In genomic region chr6:53984163-53984562, GRCh38 we compare ENCODE assay signal across 14 cellular contexts.
DNase-seq lines count a peak whose midpoint lies in the region; ATAC-seq, FAIRE-seq and TF ChIP-seq lines count a peak whose summit lies in the region.
"Had no signal": no experiment of that assay in that cellular context is flagged by ENCODE, and none has a peak within 500 bp of the region (broad histone marks: within the 10 kb centered on the region; RNA-seq: fewer than 3 reads in every experiment).

No MANE protein-coding gene starts in this region.

- H3K4me1 ChIP-seq in fibroblast of lung (ENCODE audit: control insufficient read depth, extremely low read depth, insufficient read depth, low read length) (peaks cover 14% of the 10 kb centered on the region), skeletal muscle satellite cell (ENCODE audit: control insufficient read depth, insufficient read depth, low read length) (peaks cover 47% of the 10 kb centered on the region)
- H3K4me1 ChIP-seq: upper lobe of right lung had no signal

- no peak for FAIRE-seq in frontal cortex (lab: Jason Lieb, UNC)

- H3K27me3 ChIP-seq in fibroblast of lung (ENCODE audit: control insufficient read depth, insufficient read depth, low read length) (no peaks in the 10 kb centered on the region), skeletal muscle satellite cell (ENCODE audit: control insufficient read depth, insufficient read depth, low read length) (no peaks in the 10 kb centered on the region)
- H3K27me3 ChIP-seq: upper lobe of right lung had no signal

- H4K20me1 ChIP-seq in fibroblast of lung (ENCODE audit: control insufficient read depth, extremely low read depth, insufficient read depth, low read length) = no peaks in the 10 kb centered on the region

- peak overlapping the region; percentile 4 for H3K4me2 ChIP-seq in fibroblast of lung (ENCODE audit: extremely low read depth, insufficient read depth, low read length)
- peak overlapping the region; percentile 72 for H3K4me2 ChIP-seq in skeletal muscle satellite cell (ENCODE audit: low read length)

- H3K4me3 ChIP-seq in SK-N-MC (no peak overlapping the region), fibroblast of lung (replicated peaks in 1 of 4; ENCODE audit: control extremely low read depth in 1 of 4, insufficient read depth in 1 of 4, low read depth in 3 of 4, low read length in 4 of 4) (no peak overlapping the region), skeletal muscle satellite cell (ENCODE audit: low read length) (peak overlapping the region; percentile 48)
- H3K4me3 ChIP-seq: upper lobe of right lung had no signal

- no peaks in the 10 kb centered on the region for H3K9me3 Mint-ChIP-seq in natural killer cell
- H3K9me3 Mint-ChIP-seq: dendritic cell treated with granulocyte-macrophage colony-stimulating factor and Interleukin-4, amounts not matched to agents 40 ng/mL and 50 ng/mL, for 4 days; H9; naive thymus-derived CD4-positive, alpha-beta T cell had no signal

- H3K36me3 ChIP-seq in SK-N-MC (ENCODE audit: insufficient read depth, low read length) (no peaks in the 10 kb centered on the region), fibroblast of lung (ENCODE audit: control insufficient read depth, insufficient read depth, low read length) (no peaks in the 10 kb centered on the region), skeletal muscle satellite cell (ENCODE audit: insufficient read depth, low read length) (no peaks in the 10 kb centered on the region)
- H3K36me3 ChIP-seq: upper lobe of right lung had no signal

- H3K27ac ChIP-seq in SK-N-MC = 0 out of 2 replicates have a peak overlapping the region, but pooled peaks have one; percentile 7
- H3K27ac ChIP-seq in fibroblast of lung (ENCODE audit: insufficient read depth, low read length) = peak overlapping the region; percentile 11
- H3K27ac ChIP-seq: HL-60, upper lobe of right lung had no signal

- H3K27me3 Mint-ChIP-seq in natural killer cell (ENCODE audit: low read depth in 2 of 2) = peaks cover 0 to 7% of the 10 kb centered on the region in 2 donors
- H3K27me3 Mint-ChIP-seq: dendritic cell treated with granulocyte-macrophage colony-stimulating factor and Interleukin-4, amounts not matched to agents 40 ng/mL and 50 ng/mL, for 4 days had no signal

- no peak overlapping the region for H3K27ac Mint-ChIP-seq in natural killer cell
- H3K27ac Mint-ChIP-seq: dendritic cell treated with granulocyte-macrophage colony-stimulating factor and Interleukin-4, amounts not matched to agents 40 ng/mL and 50 ng/mL, for 4 days; H9; naive thymus-derived CD4-positive, alpha-beta T cell; WTC11 had no signal

- H3K9me3 ChIP-seq in SK-N-MC (ENCODE audit: low read depth, low read length) (no peaks in the 10 kb centered on the region), fibroblast of lung (ENCODE audit: control insufficient read depth, insufficient read depth, low read depth, low read length) (no peaks in the 10 kb centered on the region), skeletal muscle satellite cell (replicated peaks; ENCODE audit: low read length) (no peaks in the 10 kb centered on the region)
- H3K9me3 ChIP-seq: upper lobe of right lung had no signal

- no peaks in the 10 kb centered on the region for H3K36me3 Mint-ChIP-seq in natural killer cell
- H3K36me3 Mint-ChIP-seq: naive thymus-derived CD4-positive, alpha-beta T cell; WTC11 had no signal

- H3K79me2 ChIP-seq in fibroblast of lung (ENCODE audit: control insufficient read depth, insufficient read depth, low read length) = no peaks in the 10 kb centered on the region

- H3K9ac ChIP-seq in SK-N-MC (ENCODE audit: insufficient read length) (no peak overlapping the region), fibroblast of lung (ENCODE audit: insufficient read depth, low read length) (no peak overlapping the region), skeletal muscle satellite cell (ENCODE audit: low read depth, low read length) (peak overlapping the region; percentile 72)

- TF ChIP-seq CTCF in fibroblast of lung (conservative IDR thresholded peaks at IDR 0.05 in 1 of 2, IDR thresholded peaks at IDR 0.05 in 1 of 2; ENCODE audit: low read depth in 1 of 2, low read length in 2 of 2) (no peak), natural killer cell (IDR thresholded peaks at IDR 0.05) (no peak)

- DNase-seq in H4 (ENCODE audit: low spot score) (peak; percentile 67), SK-N-MC (ENCODE audit: low read depth, low spot score) (no peak), fibroblast of lung (ENCODE audit: low read depth in 2 of 2) (peak; percentile 77 to 99), frontal cortex (ENCODE audit: low spot score in 2 of 2) (no peak), natural killer cell (no peak)
- DNase-seq: H9; naive thymus-derived CD4-positive, alpha-beta T cell; NCI-H1930; upper lobe of right lung had no signal

- ATAC-seq in GM21529 (IDR thresholded peaks at IDR 0.05; ENCODE audit: unreplicated experiment) = no peak
- ATAC-seq in natural killer cell = no peak
- ATAC-seq: naive thymus-derived CD4-positive, alpha-beta T cell; upper lobe of right lung; WTC11 had no signal

- H3K4me3 Mint-ChIP-seq in natural killer cell = no peak overlapping the region
- H3K4me3 Mint-ChIP-seq: dendritic cell treated with granulocyte-macrophage colony-stimulating factor and Interleukin-4, amounts not matched to agents 40 ng/mL and 50 ng/mL, for 4 days; H9; naive thymus-derived CD4-positive, alpha-beta T cell; WTC11 had no signal

- no peaks in the 10 kb centered on the region for H3K4me1 Mint-ChIP-seq in natural killer cell
- H3K4me1 Mint-ChIP-seq: naive thymus-derived CD4-positive, alpha-beta T cell had no signal

- intact Hi-C loops in natural killer cell (cut with micrococcal nuclease) = no loop called here

- no peak overlapping the region for H2AFZ ChIP-seq in fibroblast of lung (ENCODE audit: low read length)

Comparison
In these comparisons a context has a peak if more than half of its experiments do, and no peak if none do; other contexts are left out.
1. DNase-seq: peak in H4 (single experiment) and fibroblast of lung (2 of 2); none in SK-N-MC (single experiment), frontal cortex (0 of 2) and natural killer cell (single experiment).